7 cellular contexts compared by ENCODE assay signal in the genomic region with DNA sequence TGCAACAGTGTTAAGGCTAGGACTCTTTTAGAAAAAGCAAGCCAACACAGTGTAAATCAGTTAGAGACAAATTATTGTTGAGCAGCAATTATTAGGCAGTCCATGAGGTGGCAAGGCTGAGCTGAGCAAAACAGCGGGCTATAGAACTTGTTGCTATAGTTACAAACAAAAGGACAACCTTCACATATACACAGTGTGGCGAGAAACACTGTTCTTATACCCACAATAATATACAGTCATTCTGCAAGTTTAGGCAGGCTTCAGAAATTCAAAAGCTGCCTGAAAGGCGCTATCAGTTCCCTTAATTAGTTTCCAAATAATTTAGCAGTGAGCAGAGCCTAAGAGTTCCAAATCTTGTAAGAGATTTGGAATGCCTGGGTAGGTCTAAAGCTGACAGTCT. TPM values are rescaled to one million over a fixed set of nuclear protein-coding genes. Genes with fewer than 3 reads are reported as not detected.
DNase-seq lines count a peak whose midpoint lies in the region; ATAC-seq and TF ChIP-seq lines count a peak whose summit lies in the region.
"Not testable (repeated sequence)": the region's sequence is repeated elsewhere in the genome, so short reads cannot be mapped to it uniquely, and the experiment has no call there.

No MANE protein-coding gene starts in this region.

- not testable (repeated sequence) for H3K79me1 ChIP-seq in mesenchymal stem cell (replicated peaks; ENCODE audit: low read length, poor library complexity, severe bottlenecking)

- WGBS in mesenchymal stem cell, result 14% methylated on average over 1 of the region's 3 CpGs

- H2BK120ac ChIP-seq in mesenchymal stem cell (ENCODE audit: low read depth, low read length), result not testable (repeated sequence)

- not testable (repeated sequence) for H3K4ac ChIP-seq in mesenchymal stem cell (ENCODE audit: low read depth in 1 of 2, low read length in 2 of 2)

- H2BK5ac ChIP-seq in mesenchymal stem cell (ENCODE audit: low read depth, low read length, poor library complexity, severe bottlenecking), result not testable (repeated sequence)

- DNase-seq in RWPE1 (ENCODE audit: low spot score) (peak; percentile 3), brain microvascular endothelial cell (peak; percentile 31), mesenchymal stem cell (peak; percentile 38)

- TF ChIP-seq CTCF in RWPE1 (conservative IDR thresholded peaks at IDR 0.05; ENCODE audit: low read depth) (peak; percentile 23; the same call in 1 of the 2 replicates), brain microvascular endothelial cell (IDR thresholded peaks at IDR 0.05; ENCODE audit: low read depth, low read length, missing control alignments) (peak; percentile 4)

- not testable (repeated sequence) for H2BK12ac ChIP-seq in mesenchymal stem cell (ENCODE audit: low read length in 2 of 2)

- peak; percentile 31 for ATAC-seq in GM18858 (IDR thresholded peaks at IDR 0.05; ENCODE audit: unreplicated experiment)
- peak; percentile 39 for ATAC-seq in GM21423 (IDR thresholded peaks at IDR 0.05; ENCODE audit: unreplicated experiment)
- peak; percentile 66 for ATAC-seq in HG02870 (IDR thresholded peaks at IDR 0.05; ENCODE audit: unreplicated experiment)
- ATAC-seq in HG03439 (IDR thresholded peaks at IDR 0.05; ENCODE audit: unreplicated experiment), result peak; percentile 57

- H3K23ac ChIP-seq in mesenchymal stem cell (ENCODE audit: low read length in 2 of 2), result not testable (repeated sequence)

- H3K4me2 ChIP-seq in mesenchymal stem cell (ENCODE audit: low read length, poor library complexity, severe bottlenecking), result not testable (repeated sequence)

- CTCF ChIA-PET in RWPE1 (lab: Yijun Ruan, JAX), result not testable (repeated sequence)

- H3K27ac ChIP-seq in RWPE1; brain microvascular endothelial cell; mesenchymal stem cell (ENCODE audit: low read length, poor library complexity, severe bottlenecking): not testable (repeated sequence)

- peak overlapping the region; percentile 20 for H3K9ac ChIP-seq in mesenchymal stem cell (ENCODE audit: low read length)

- H2BK15ac ChIP-seq in mesenchymal stem cell (ENCODE audit: low read depth, poor library complexity, severe bottlenecking), result not testable (repeated sequence)

- not testable (repeated sequence) for H3K27me3 ChIP-seq in brain microvascular endothelial cell (replicated peaks); mesenchymal stem cell (ENCODE audit: control insufficient read depth in 1 of 2, insufficient read depth in 1 of 2, low read length in 2 of 2)

- POLR2A ChIA-PET in RWPE1 (lab: Yijun Ruan, JAX; ENCODE audit: low non-redundant PET), result not testable (repeated sequence)

- not testable (repeated sequence) for H2AK5ac ChIP-seq in mesenchymal stem cell (ENCODE audit: low read length, severe bottlenecking)

- not testable (repeated sequence) for H3K18ac ChIP-seq in mesenchymal stem cell (ENCODE audit: low read depth in 1 of 2, low read length in 2 of 2)

- H4K91ac ChIP-seq in mesenchymal stem cell (ENCODE audit: low read length), result not testable (repeated sequence)

- not testable (repeated sequence) for H3K4me1 ChIP-seq in mesenchymal stem cell (ENCODE audit: control insufficient read depth, insufficient read depth, low read depth, low read length)

- not testable (repeated sequence) for H3K4me3 ChIP-seq in brain microvascular endothelial cell (ENCODE audit: low read depth, low read length); mesenchymal stem cell (ENCODE audit: insufficient read depth in 1 of 2, low read depth in 1 of 2, low read length in 2 of 2)

- not testable (repeated sequence) for H2AFZ ChIP-seq in mesenchymal stem cell (ENCODE audit: low read depth, low read length)

- H3K36me3 ChIP-seq in brain microvascular endothelial cell (replicated peaks); mesenchymal stem cell (ENCODE audit: control insufficient read depth in 1 of 2, insufficient read depth in 2 of 2, low read depth in 1 of 2, low read length in 2 of 2): not testable (repeated sequence)

- in situ Hi-C loops in brain microvascular endothelial cell (cut with HindIII; ENCODE audit: low pct_ligation_motif_present, low sequenced_read_pairs), result not testable (repeated sequence)

- H3K14ac ChIP-seq in mesenchymal stem cell (ENCODE audit: low read length in 2 of 2), result not testable (repeated sequence)

- H3K9me3 ChIP-seq in mesenchymal stem cell (ENCODE audit: control insufficient read depth, low read length), result not testable (repeated sequence)

- H4K8ac ChIP-seq in mesenchymal stem cell (ENCODE audit: low read length), result not testable (repeated sequence)

RNA-seq across cellular contexts. Expression of a gene that starts 33.1 kb away (rescaled TPM):
- 2.0 TPM for polyA plus RNA-seq in mesenchymal stem cell (2013, experiment 1 of 2)
- 2.1 TPM for polyA plus RNA-seq in mesenchymal stem cell (2013, experiment 2 of 2)

RNA-seq across cellular contexts. Expression of a gene that starts 44.3 kb away (rescaled TPM):
- polyA plus RNA-seq in mesenchymal stem cell (2013, experiment 1 of 2), result 0.90 TPM
- polyA plus RNA-seq in mesenchymal stem cell (2013, experiment 2 of 2), result 3.4 TPM
